Comparison of ENCODE assay signal across 20 cellular contexts in the genomic region with DNA sequence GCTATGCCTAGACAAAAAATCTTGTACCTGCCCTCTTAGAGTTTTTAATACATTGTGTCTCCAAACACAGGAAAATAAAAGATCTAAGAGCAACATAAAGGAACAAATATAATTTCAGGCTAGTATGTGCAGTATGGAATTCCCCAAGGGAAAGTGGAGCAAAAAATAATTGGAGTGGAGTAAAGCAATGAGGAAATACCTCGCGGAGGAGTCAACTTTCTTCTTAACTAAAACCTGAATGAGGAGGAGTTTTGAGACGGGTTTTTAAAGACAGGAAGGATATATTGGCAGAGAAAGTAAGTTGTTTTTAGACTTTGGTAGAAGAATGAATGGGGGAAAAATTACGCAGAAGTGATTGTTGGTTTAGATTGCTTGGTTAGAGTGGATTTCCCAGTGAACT. TPM values are rescaled to one million over a fixed set of nuclear protein-coding genes. Genes with fewer than 3 reads are reported as not detected.
A peak's percentile ranks its signal among the peaks of the same experiment; 100 is the strongest.
DNase-seq lines count a peak whose midpoint lies in the region; TF ChIP-seq lines count a peak whose summit lies in the region.
"Had no signal": no experiment of that assay in that cellular context is flagged by ENCODE, and none has a peak within 500 bp of the region (broad histone marks: within the 10 kb centered on the region; RNA-seq: fewer than 3 reads in every experiment).

No MANE protein-coding gene starts in this region.

- H3K4me2 ChIP-seq in smooth muscle cell, result no peak overlapping the region
- H3K4me2 ChIP-seq: KMS-11, SK-N-SH had no signal

- DNase-seq in activated CD4-positive, alpha-beta T cell treated with anti-CD3 and anti-CD28 coated beads, Interleukin-2, amount 10 ng/mL, durations not matched to agents 7 days and 5 days, result no peak
- no peak for DNase-seq in activated CD4-positive, alpha-beta T cell treated with anti-CD3 and anti-CD28 coated beads, Interleukin-2, amount 50 U/mL, for 4 hours
- DNase-seq in SJSA1 (ENCODE audit: low read depth in 1 of 2, low spot score in 2 of 2), result no peak
- no peak for DNase-seq in chondrocyte (ENCODE audit: low spot score)
- no peak for DNase-seq in smooth muscle cell (lab: John Stamatoyannopoulos, UW; ENCODE audit: unreplicated experiment)
- DNase-seq in GF-D8 (lab: John Stamatoyannopoulos, UW), result no peak
- DNase-seq in medulla oblongata (ENCODE audit: extremely low spot score), result no peak
- no peak for DNase-seq in endothelial cell (ENCODE audit: low spot score)
- DNase-seq: activated naive CD4-positive, alpha-beta T cell; CD4-positive, alpha-beta memory T cell; DMS79 treated with DMSO at 0.1 percent for 48 hours; HCEC 1CT; heart left ventricle; immature natural killer cell; NCI-H1048; NCI-H2081 treated with DMSO at 0.1 percent for 48 hours; NCI-H69; SK-N-SH; stomach had no signal

- H3K4me3 ChIP-seq in SJSA1, result no peak overlapping the region
- H3K4me3 ChIP-seq in smooth muscle cell, result no peak overlapping the region
- H3K4me3 ChIP-seq: heart left ventricle, stomach had no signal

- peaks cover 36% of the 10 kb centered on the region for H3K9me3 Mint-ChIP-seq in activated CD4-positive, alpha-beta T cell treated with anti-CD3 and anti-CD28 coated beads, Interleukin-2, amount 10 ng/mL, durations not matched to agents 7 days and 5 days
- peaks cover 17% of the 10 kb centered on the region for H3K9me3 Mint-ChIP-seq in chondrocyte (ENCODE audit: low read depth)
- no peaks in the 10 kb centered on the region for H3K9me3 Mint-ChIP-seq in endothelial cell (ENCODE audit: unreplicated experiment)

- peaks cover 2% of the 10 kb centered on the region; the same call in 1 of the 2 replicates for H3K9me3 ChIP-seq in SJSA1 (replicated peaks)
- H3K9me3 ChIP-seq in smooth muscle cell (replicated peaks; ENCODE audit: low read depth), result no peaks in the 10 kb centered on the region

- peaks cover 40% of the 10 kb centered on the region for H3K36me3 ChIP-seq in SJSA1
- H3K36me3 ChIP-seq in smooth muscle cell (ENCODE audit: low read depth), result peaks cover 16% of the 10 kb centered on the region

- H3K4me3 Mint-ChIP-seq in activated CD4-positive, alpha-beta T cell treated with anti-CD3 and anti-CD28 coated beads, Interleukin-2, amount 10 ng/mL, durations not matched to agents 7 days and 5 days, result peak overlapping the region; percentile 1
- H3K4me3 Mint-ChIP-seq in chondrocyte (ENCODE audit: unreplicated experiment) (no peak overlapping the region), endothelial cell (ENCODE audit: unreplicated experiment) (no peak overlapping the region)
- H3K4me3 Mint-ChIP-seq: immature natural killer cell had no signal

- no peak overlapping the region for H2AFZ ChIP-seq in smooth muscle cell (ENCODE audit: low read depth)

- H3K9ac ChIP-seq in smooth muscle cell (ENCODE audit: low read depth), result no peak overlapping the region
- H3K9ac ChIP-seq: KMS-11, SK-N-SH had no signal

- H3K27ac Mint-ChIP-seq in activated CD4-positive, alpha-beta T cell treated with anti-CD3 and anti-CD28 coated beads, Interleukin-2, amount 10 ng/mL, durations not matched to agents 7 days and 5 days, result peak overlapping the region; percentile 10
- H3K27ac Mint-ChIP-seq in chondrocyte (ENCODE audit: unreplicated experiment) (peak overlapping the region; percentile 7), endothelial cell (ENCODE audit: unreplicated experiment) (no peak overlapping the region)
- H3K27ac Mint-ChIP-seq: immature natural killer cell had no signal

- H3K27me3 ChIP-seq in SJSA1 (replicated peaks) (no peaks in the 10 kb centered on the region), smooth muscle cell (ENCODE audit: low read depth) (no peaks in the 10 kb centered on the region)
- H3K27me3 ChIP-seq: heart left ventricle, stomach had no signal

- H3F3A ChIP-seq in smooth muscle cell (ENCODE audit: low read depth), result peaks cover 24% of the 10 kb centered on the region

- POLR2A ChIA-PET in activated CD4-positive, alpha-beta T cell treated with anti-CD3 and anti-CD28 coated beads, Interleukin-2, amount 10 ng/mL, durations not matched to agents 7 days and 5 days (lab: Charles Lee), result no interaction called here

- H3K27me3 Mint-ChIP-seq in activated CD4-positive, alpha-beta T cell treated with anti-CD3 and anti-CD28 coated beads, Interleukin-2, amount 10 ng/mL, durations not matched to agents 7 days and 5 days, result no peaks in the 10 kb centered on the region
- H3K27me3 Mint-ChIP-seq in chondrocyte (ENCODE audit: low read depth) (no peaks in the 10 kb centered on the region), endothelial cell (ENCODE audit: unreplicated experiment) (no peaks in the 10 kb centered on the region)
- H3K27me3 Mint-ChIP-seq: CD4-positive, alpha-beta memory T cell had no signal

- no peak for TF ChIP-seq CTCF in chondrocyte (IDR thresholded peaks at IDR 0.05)
- TF ChIP-seq CTCF in smooth muscle cell (IDR thresholded peaks at IDR 0.05; ENCODE audit: borderline replicate concordance, insufficient read depth, poor library complexity, severe bottlenecking), result no peak
- no peak for TF ChIP-seq CTCF in endothelial cell (IDR thresholded peaks at IDR 0.05; ENCODE audit: unreplicated experiment)

- H3K4me1 Mint-ChIP-seq in activated CD4-positive, alpha-beta T cell treated with anti-CD3 and anti-CD28 coated beads, Interleukin-2, amount 10 ng/mL, durations not matched to agents 7 days and 5 days, result peaks cover 21% of the 10 kb centered on the region
- H3K4me1 Mint-ChIP-seq in chondrocyte (ENCODE audit: low read depth) (peaks cover 36% of the 10 kb centered on the region), endothelial cell (ENCODE audit: unreplicated experiment) (peaks cover 4% of the 10 kb centered on the region)

- WGBS in smooth muscle cell (ENCODE audit: low lambda C conversion rate), result 93% methylated on average over 4 of the region's 4 CpGs

- peaks cover 87% of the 10 kb centered on the region for H3K79me2 ChIP-seq in smooth muscle cell (ENCODE audit: low read depth)

- H4K20me1 ChIP-seq in smooth muscle cell (ENCODE audit: low read depth), result peaks cover 62% of the 10 kb centered on the region

- CTCF ChIA-PET in activated CD4-positive, alpha-beta T cell treated with anti-CD3 and anti-CD28 coated beads, Interleukin-2, amount 10 ng/mL, durations not matched to agents 7 days and 5 days (lab: Charles Lee), result interaction anchor here (1.3 kb wide), 1 partner anchor 12 kb away, joined by 4 read pairs; no protein-coding TSS in a partner anchor

- H3K27ac ChIP-seq in SJSA1, result peak overlapping the region; percentile 71
- H3K27ac ChIP-seq in smooth muscle cell (ENCODE audit: low read depth), result peak overlapping the region; percentile 53
- H3K27ac ChIP-seq: heart left ventricle, KMS-11 had no signal

- peaks cover 33% of the 10 kb centered on the region for H3K4me1 ChIP-seq in SJSA1 (replicated peaks)
- peaks cover 16% of the 10 kb centered on the region for H3K4me1 ChIP-seq in smooth muscle cell (ENCODE audit: low read depth)

- peaks cover 67% of the 10 kb centered on the region for H3K36me3 Mint-ChIP-seq in activated CD4-positive, alpha-beta T cell treated with anti-CD3 and anti-CD28 coated beads, Interleukin-2, amount 10 ng/mL, durations not matched to agents 7 days and 5 days (ENCODE audit: low read depth)
- peaks cover 29% of the 10 kb centered on the region for H3K36me3 Mint-ChIP-seq in chondrocyte (ENCODE audit: low read depth)
- peaks cover 3% of the 10 kb centered on the region for H3K36me3 Mint-ChIP-seq in endothelial cell (ENCODE audit: low read depth, unreplicated experiment)

RNA-seq across cellular contexts. Expression of a gene that starts 14.0 kb away (rescaled TPM):
- 10 to 100 TPM; 24.2 to 33.0 TPM for total RNA-seq in activated CD4-positive, alpha-beta T cell treated with anti-CD3 and anti-CD28 coated beads, Interleukin-2, amount 10 ng/mL, durations not matched to agents 7 days and 5 days
- total RNA-seq in SJSA1 (2014; rRNA removed; shearing (Covaris generic)), result 15.8 and 16.3 TPM in 2 replicates
- total RNA-seq in chondrocyte (34.2 to 49.7 TPM (median 44.6 TPM) in 3 replicates), smooth muscle cell (51.9 and 58.8 TPM in 2 replicates), endothelial cell (ENCODE audit: unreplicated experiment) (19.0 TPM)
- 6.8 and 8.0 TPM in 2 replicates for polyA plus RNA-seq in smooth muscle cell
